In genomic region chr6:166604911-166605310, GRCh38 we compare ENCODE assay signal across 1 cellular context.
TF ChIP-seq lines count a peak whose summit lies in the region.

No MANE protein-coding gene starts in this region.

TF ChIP-seq in GM23338, 12 proteins besides CTCF, POLR2A, EP300 and RAD21 (continued from another document):
- TF ChIP-seq ZNF462 (CRISPR knock-in tag; IDR thresholded peaks at IDR 0.05), result no peak
- TF ChIP-seq EZH2phosphoT487 (IDR thresholded peaks at IDR 0.05; ENCODE audit: unreplicated experiment), result no peak
- TF ChIP-seq ZNF114 (CRISPR knock-in tag; IDR thresholded peaks at IDR 0.05), result no peak
- TF ChIP-seq REST (IDR thresholded peaks at IDR 0.05; ENCODE audit: unreplicated experiment), result no peak
- no peak for TF ChIP-seq NANOG (IDR thresholded peaks at IDR 0.05; ENCODE audit: borderline replicate concordance)
- no peak for TF ChIP-seq EZH2 (IDR thresholded peaks at IDR 0.05; ENCODE audit: low read depth, unreplicated experiment)
TF ChIP-seq in GM23338: peak in this region for 0.
